Comparison of ENCODE assay signal across 19 cellular contexts in genomic region chr11:49499117-49499516, GRCh38.
DNase-seq lines count a peak whose midpoint lies in the region; ATAC-seq and TF ChIP-seq lines count a peak whose summit lies in the region.
"Had no signal": no experiment of that assay in that cellular context is flagged by ENCODE, and none has a peak within 500 bp of the region (broad histone marks: within the 10 kb centered on the region; RNA-seq: fewer than 3 reads in every experiment).

No MANE protein-coding gene starts in this region.

- no peak overlapping the region for H2BK12ac ChIP-seq in neuronal stem cell (ENCODE audit: low read length)

- H3K56ac ChIP-seq in mesendoderm (ENCODE audit: low read length) = no peak overlapping the region

- DNase-seq in GM23338 (ENCODE audit: low spot score) (peak; percentile 7), LNCaP clone FGC (ENCODE audit: low read depth) (no peak), endodermal cell (peak; percentile 47), mesendoderm (peak; percentile 24), neuronal stem cell (ENCODE audit: low spot score) (no peak), NCI-H446 (lab: John Stamatoyannopoulos, UW) (no peak)
- DNase-seq: 8988T; ACHN; BE2C; C1 segment of cervical spinal cord; Caco-2; Calu3; CD4-positive, alpha-beta T cell; CD8-positive, alpha-beta T cell; DMS79 treated with DMSO at 0.1 percent for 48 hours; GF-D8 had no signal

- H2BK120ac ChIP-seq in mesendoderm (ENCODE audit: low read depth, low read length) (no peak overlapping the region), neuronal stem cell (ENCODE audit: low read depth, low read length) (no peak overlapping the region)

- no peak overlapping the region for H3K4ac ChIP-seq in mesendoderm (ENCODE audit: low read depth, low read length)
- no peak overlapping the region for H3K4ac ChIP-seq in neuronal stem cell (ENCODE audit: low read length)

- H2BK5ac ChIP-seq in mesendoderm (ENCODE audit: low read length) = no peak overlapping the region
- H2BK5ac ChIP-seq in neuronal stem cell (ENCODE audit: low read length) = no peak overlapping the region

- no peak overlapping the region for H3K4me2 ChIP-seq in GM23338
- no peak overlapping the region for H3K4me2 ChIP-seq in mesendoderm (ENCODE audit: low read length)
- H3K4me2 ChIP-seq in neuronal stem cell (ENCODE audit: insufficient read depth, low read length, poor library complexity, severe bottlenecking) = no peak overlapping the region
- H3K4me2 ChIP-seq: BLaER1 had no signal

- H3K27me3 Mint-ChIP-seq in GM23338 (ENCODE audit: insufficient read depth, low read depth, poor library complexity) (no peaks in the 10 kb centered on the region), endodermal cell (ENCODE audit: insufficient read depth) (no peaks in the 10 kb centered on the region)
- H3K27me3 Mint-ChIP-seq: CD4-positive, alpha-beta T cell had no signal

- H3K18ac ChIP-seq in mesendoderm (ENCODE audit: low read length) (no peak overlapping the region), neuronal stem cell (ENCODE audit: low read length) (no peak overlapping the region)

- H3K4me1 ChIP-seq in GM23338 (ENCODE audit: insufficient read depth) = no peaks in the 10 kb centered on the region
- no peaks in the 10 kb centered on the region for H3K4me1 ChIP-seq in endodermal cell (ENCODE audit: control insufficient read depth, insufficient read depth, low read length)
- no peaks in the 10 kb centered on the region for H3K4me1 ChIP-seq in mesendoderm (ENCODE audit: control insufficient read depth, low read depth, low read length)
- H3K4me1 ChIP-seq in neuronal stem cell (ENCODE audit: control insufficient read depth in 2 of 2, insufficient read depth in 1 of 2, low read depth in 1 of 2, low read length in 2 of 2) = no peaks in the 10 kb centered on the region
- H3K4me1 ChIP-seq: BE2C, BLaER1, Caco-2 had no signal

- H3K27ac Mint-ChIP-seq in GM23338 (no peak overlapping the region), endodermal cell (no peak overlapping the region)
- H3K27ac Mint-ChIP-seq: CD4-positive, alpha-beta T cell; CD8-positive, alpha-beta T cell had no signal

- H3K79me2 ChIP-seq in GM23338 (replicated peaks; ENCODE audit: insufficient read depth) (no peaks in the 10 kb centered on the region), mesendoderm (ENCODE audit: control insufficient read depth, insufficient read depth, low read length) (no peaks in the 10 kb centered on the region)

- H3K36me3 ChIP-seq in GM23338 (ENCODE audit: insufficient read depth) = no peaks in the 10 kb centered on the region
- H3K36me3 ChIP-seq in endodermal cell (ENCODE audit: control insufficient read depth, insufficient read depth, low read length) = no peaks in the 10 kb centered on the region
- no peaks in the 10 kb centered on the region for H3K36me3 ChIP-seq in mesendoderm (ENCODE audit: control insufficient read depth, insufficient read depth, low read length)
- H3K36me3 ChIP-seq in neuronal stem cell (replicated peaks in 1 of 2; ENCODE audit: control insufficient read depth in 2 of 2, insufficient read depth in 2 of 2, low read length in 2 of 2) = no peaks in the 10 kb centered on the region
- H3K36me3 ChIP-seq: BE2C, BLaER1 had no signal

- H3F3A ChIP-seq in GM23338 (replicated peaks; ENCODE audit: low read depth) = no peaks in the 10 kb centered on the region

- H4K8ac ChIP-seq in mesendoderm (ENCODE audit: low read depth, low read length) = no peak overlapping the region
- no peak overlapping the region for H4K8ac ChIP-seq in neuronal stem cell (ENCODE audit: low read depth, low read length)

- no peak overlapping the region for H2AFZ ChIP-seq in GM23338
- no peak overlapping the region for H2AFZ ChIP-seq in neuronal stem cell (ENCODE audit: low read length)

- no peak overlapping the region for H4K5ac ChIP-seq in mesendoderm (ENCODE audit: low read length)

- H3K9ac ChIP-seq in endodermal cell (ENCODE audit: extremely low read depth, low read length, poor library complexity, severe bottlenecking) (no peak overlapping the region), mesendoderm (ENCODE audit: low read length) (no peak overlapping the region), neuronal stem cell (ENCODE audit: low read depth, low read length, poor library complexity) (no peak overlapping the region)
- H3K9ac ChIP-seq: BLaER1 had no signal

- no peak overlapping the region for H4K91ac ChIP-seq in neuronal stem cell (ENCODE audit: low read depth, low read length, poor library complexity)

- H3K9me3 ChIP-seq in endodermal cell (ENCODE audit: control insufficient read depth, low read length) (peaks cover 33% of the 10 kb centered on the region), neuronal stem cell (replicated peaks in 1 of 2; ENCODE audit: control insufficient read depth in 2 of 2, insufficient read depth in 1 of 2, low read depth in 1 of 2, low read length in 2 of 2) (no peaks in the 10 kb centered on the region)
- H3K9me3 ChIP-seq: BE2C, BLaER1, Caco-2 had no signal

- H3K79me1 ChIP-seq in mesendoderm (ENCODE audit: low read length) = no peaks in the 10 kb centered on the region
- H3K79me1 ChIP-seq in neuronal stem cell (ENCODE audit: low read depth, low read length) = no peaks in the 10 kb centered on the region

- no peak overlapping the region for H2BK15ac ChIP-seq in mesendoderm (replicated peaks; ENCODE audit: low read depth)
- H2BK15ac ChIP-seq in neuronal stem cell (ENCODE audit: low read length) = no peak overlapping the region

- WGBS in endodermal cell (ENCODE audit: insufficient coverage in 1 of 2, insufficient read length in 1 of 2), 2 experiments = 71% methylated on average over 3 of the region's 3 CpGs; no CpG with 5 or more reads in 1 of the 2 experiments
- no CpG with 5 or more reads among the region's 3 CpGs for WGBS in mesendoderm (ENCODE audit: extremely low coverage, insufficient coverage, low lambda C conversion rate)
- no CpG with 5 or more reads among the region's 3 CpGs for WGBS in neuronal stem cell (ENCODE audit: extremely low coverage in 2 of 2, insufficient read length in 2 of 2, insufficient replicate concordance in 1 of 2), 2 donors

- no peaks in the 10 kb centered on the region for H4K20me1 ChIP-seq in GM23338 (replicated peaks; ENCODE audit: insufficient read depth)
- H4K20me1 ChIP-seq: BLaER1 had no signal

- no peaks in the 10 kb centered on the region for H3K9me2 ChIP-seq in GM23338 (ENCODE audit: insufficient read depth)

- H3K27me3 ChIP-seq in GM23338 (ENCODE audit: insufficient read depth) (no peaks in the 10 kb centered on the region), endodermal cell (ENCODE audit: control insufficient read depth, insufficient read depth, low read length, poor library complexity, severe bottlenecking) (no peaks in the 10 kb centered on the region), mesendoderm (ENCODE audit: insufficient read depth, low read length, poor library complexity) (no peaks in the 10 kb centered on the region), neuronal stem cell (ENCODE audit: control insufficient read depth in 3 of 3, insufficient read depth in 3 of 3, low read depth in 1 of 3, low read length in 3 of 3) (no peaks in the 10 kb centered on the region)
- H3K27me3 ChIP-seq: BE2C, BLaER1 had no signal

- H3K36me3 Mint-ChIP-seq in GM23338 (ENCODE audit: low read depth) = 0 out of 3 replicates have a peak, but pooled peaks cover 3% of the 10 kb centered on the region
- H3K36me3 Mint-ChIP-seq in endodermal cell (ENCODE audit: low read depth) = no peaks in the 10 kb centered on the region
- H3K36me3 Mint-ChIP-seq: CD8-positive, alpha-beta T cell had no signal

- no peak overlapping the region for H3K4me3 Mint-ChIP-seq in GM23338
- H3K4me3 Mint-ChIP-seq in endodermal cell = no peak overlapping the region
- H3K4me3 Mint-ChIP-seq: CD4-positive, alpha-beta T cell; CD8-positive, alpha-beta T cell had no signal

- H3K4me3 ChIP-seq in GM23338 (no peak overlapping the region), LNCaP clone FGC (ENCODE audit: low read depth, low read length) (no peak overlapping the region), endodermal cell (ENCODE audit: low read length) (no peak overlapping the region), mesendoderm (ENCODE audit: low read length) (no peak overlapping the region), neuronal stem cell (ENCODE audit: low read length in 2 of 2) (no peak overlapping the region)
- H3K4me3 ChIP-seq: BLaER1 had no signal

- no peak overlapping the region for H2AK5ac ChIP-seq in mesendoderm (ENCODE audit: low read length)
- H2AK5ac ChIP-seq in neuronal stem cell (ENCODE audit: low read depth, low read length) = no peak overlapping the region

- H3K27ac ChIP-seq in GM23338 (ENCODE audit: low read depth) (no peak overlapping the region), endodermal cell (ENCODE audit: low read depth, low read length) (no peak overlapping the region), mesendoderm (ENCODE audit: low read depth, low read length) (no peak overlapping the region), neuronal stem cell (replicated peaks; ENCODE audit: low read length) (no peak overlapping the region)
- H3K27ac ChIP-seq: BLaER1 had no signal

- TF ChIP-seq CTCF in GM23338 (conservative IDR thresholded peaks at IDR 0.05; ENCODE audit: low read depth in 2 of 2) (peak; percentile 25 to 54; a peak in 3 of 4 replicates), LNCaP clone FGC (IDR thresholded peaks at IDR 0.05; ENCODE audit: control insufficient read depth, extremely low read depth, insufficient read depth) (peak; percentile 14), endodermal cell (conservative IDR thresholded peaks at IDR 0.05) (peak; percentile 31)

- peak; percentile 60 for ATAC-seq in GM23338
- no peak for ATAC-seq in HG03025 (IDR thresholded peaks at IDR 0.05; ENCODE audit: low FRiP score, unreplicated experiment)
- ATAC-seq in HG03571 (IDR thresholded peaks at IDR 0.05; ENCODE audit: unreplicated experiment) = no peak
- ATAC-seq: CD8-positive, alpha-beta T cell had no signal

- H3K23ac ChIP-seq in mesendoderm (ENCODE audit: low read length) = no peak overlapping the region
- H3K23ac ChIP-seq in neuronal stem cell (ENCODE audit: low read depth, low read length, poor library complexity) = no peak overlapping the region

- H3K9me3 Mint-ChIP-seq in GM23338 (no peaks in the 10 kb centered on the region), endodermal cell (no peaks in the 10 kb centered on the region)

- H3K4me1 Mint-ChIP-seq in GM23338 (no peaks in the 10 kb centered on the region), endodermal cell (no peaks in the 10 kb centered on the region)

- H3K14ac ChIP-seq in neuronal stem cell (ENCODE audit: low read length) = no peak overlapping the region

TF ChIP-seq in GM23338, 12 proteins besides CTCF, POLR2A, EP300 and RAD21 (continues in another document):
- TF ChIP-seq STAT1 (IDR thresholded peaks at IDR 0.05; ENCODE audit: unreplicated experiment) (no peak), EZH2phosphoT487 (IDR thresholded peaks at IDR 0.05; ENCODE audit: unreplicated experiment) (no peak), JUNB (IDR thresholded peaks at IDR 0.05; ENCODE audit: unreplicated experiment) (no peak), CREB1 (CRISPR knock-in tag; IDR thresholded peaks at IDR 0.05; ENCODE audit: low read depth) (no peak), NANOG (IDR thresholded peaks at IDR 0.05; ENCODE audit: borderline replicate concordance) (no peak), ZNF331 (CRISPR knock-in tag; IDR thresholded peaks at IDR 0.05; ENCODE audit: low read depth) (no peak)

Comparison
In these comparisons a context has a peak if more than half of its experiments do, and no peak if none do; other contexts are left out.
1. DNase-seq: peak in GM23338 (single experiment), endodermal cell (single experiment) and mesendoderm (single experiment); none in LNCaP clone FGC (single experiment), neuronal stem cell (single experiment) and NCI-H446 (0 of 2).
2. Peak in every context shown above with its lines, with median percentiles within 50 percentile points of each other: CTCF ChIP-seq.